Comparison of ENCODE assay signal across 8 cellular contexts in genomic region chr4:167234388-167234881, GRCh38. TPM values are rescaled to one million over a fixed set of nuclear protein-coding genes. Genes with fewer than 3 reads are reported as not detected.
DNase-seq lines count a peak whose midpoint lies in the region; ATAC-seq, FAIRE-seq and TF ChIP-seq lines count a peak whose summit lies in the region.

Gene SPOCK3 (minus strand): TSS chr4:167234494.

- H3K4me1 Mint-ChIP-seq in astrocyte (ENCODE audit: low read depth, unreplicated experiment), result peaks cover 2% of the 10 kb centered on the region

- no peak for FAIRE-seq in astrocyte (lab: Jason Lieb, UNC)

- no peaks in the 10 kb centered on the region for H4K20me1 ChIP-seq in astrocyte (ENCODE audit: insufficient read depth, low read length)

- 1% methylated on average over 28 to 29 of the region's 29 CpGs for WGBS in psoas muscle, 3 donors

- H2AFZ ChIP-seq in astrocyte (ENCODE audit: low read depth, low read length), result peak within 1 kb of the TSS; percentile 97

- peak within 1 kb of the TSS; percentile 99 for H3K4me2 ChIP-seq in astrocyte (ENCODE audit: low read length)

- no peaks in the 10 kb centered on the region for H3K79me2 ChIP-seq in astrocyte (ENCODE audit: insufficient read depth, low read length)

- H3K27me3 ChIP-seq in astrocyte (ENCODE audit: insufficient read depth, low read length) (peaks cover 18% of the 10 kb centered on the region), psoas muscle (ENCODE audit: insufficient read depth in 3 of 3, low read length in 2 of 3) (peaks cover 9 to 31% (median 12%) of the 10 kb centered on the region in 3 donors)

- H3K36me3 Mint-ChIP-seq in astrocyte (ENCODE audit: low read depth, unreplicated experiment), result no peaks in the 10 kb centered on the region

- peak; percentile 1 for DNase-seq in AG10803 (ENCODE audit: low read depth)
- peak; percentile 2 for DNase-seq in NCI-H146 treated with DMSO at 0.1 percent for 48 hours (lab: John Stamatoyannopoulos, UW; ENCODE audit: unreplicated experiment)
- DNase-seq in astrocyte (ENCODE audit: low read depth), result peak; percentile 42
- peak in 50 of 51 donors; percentile 10 to 91 (median 65) for DNase-seq in hypothalamus (lab: John Stamatoyannopoulos, UW)
- DNase-seq in psoas muscle, result peak; percentile 12 to 48
- DNase-seq in RKO (ENCODE audit: low spot score), result no peak

- H3K4me1 ChIP-seq in astrocyte (ENCODE audit: insufficient read depth, low read length) (peaks cover 9% of the 10 kb centered on the region), psoas muscle (no peaks in the 10 kb centered on the region)

- H3K27ac ChIP-seq in astrocyte (ENCODE audit: low read depth, low read length) (no peak within 1 kb of the TSS), psoas muscle (no peak within 1 kb of the TSS)

- no peak within 1 kb of the TSS for H3K27ac Mint-ChIP-seq in astrocyte (ENCODE audit: unreplicated experiment)

- H3K36me3 ChIP-seq in astrocyte (ENCODE audit: insufficient read depth, low read length) (no peaks in the 10 kb centered on the region), psoas muscle (ENCODE audit: insufficient read depth in 1 of 2, low read depth in 1 of 2) (no peaks in the 10 kb centered on the region)

- intact Hi-C loops in psoas muscle (cut with DNase I), result no loop called here

- ATAC-seq in GM19351 (IDR thresholded peaks at IDR 0.05; ENCODE audit: unreplicated experiment) (peak; percentile 36), psoas muscle (peak in 3 of 4 donors; percentile 53 to 80 (median 62)), GM21619 (IDR thresholded peaks at IDR 0.05; ENCODE audit: unreplicated experiment) (no peak)

- no peaks in the 10 kb centered on the region for H3K9me3 ChIP-seq in astrocyte (ENCODE audit: insufficient read depth, low read depth, low read length)
- no peaks in the 10 kb centered on the region for H3K9me3 ChIP-seq in psoas muscle

- H3K9me3 Mint-ChIP-seq in astrocyte (ENCODE audit: unreplicated experiment), result peaks cover 2% of the 10 kb centered on the region

- peak within 1 kb of the TSS; percentile 73 for H3K9ac ChIP-seq in astrocyte (ENCODE audit: low read length)

- H3K27me3 Mint-ChIP-seq in astrocyte (ENCODE audit: low read depth, unreplicated experiment), result peaks cover 35% of the 10 kb centered on the region

- H3K4me3 ChIP-seq in AG10803 (ENCODE audit: low read length) (peak within 1 kb of the TSS; percentile 9), astrocyte (ENCODE audit: insufficient read depth, low read depth, low read length) (peak within 1 kb of the TSS; percentile 78), psoas muscle (peak within 1 kb of the TSS; percentile 54)

- TF ChIP-seq CTCF in AG10803 (conservative IDR thresholded peaks at IDR 0.05; ENCODE audit: low read length) (no peak), astrocyte (IDR thresholded peaks at IDR 0.05; ENCODE audit: insufficient read depth, low read depth, low read length) (no peak), psoas muscle (IDR thresholded peaks at IDR 0.05) (no peak)

- peak within 1 kb of the TSS; percentile 97 for H3K4me3 Mint-ChIP-seq in astrocyte (ENCODE audit: unreplicated experiment)

RNA-seq across cellular contexts. Expression of gene SPOCK3, which starts in this region (rescaled TPM):
- total RNA-seq in astrocyte, result 0.36 and 0.59 TPM in 2 replicates
- total RNA-seq in psoas muscle, result 1 to 10 TPM in 1 of 4 donors, not detected in 3; 1.0 TPM
- polyA plus RNA-seq in psoas muscle, result under 1 TPM in 2 of 3 donors, not detected in 1; 0.09 to 0.11 TPM

Comparison
In these comparisons a context has a peak if more than half of its experiments do, and no peak if none do; other contexts are left out.
1. Peak in DNase-seq, H3K4me3 ChIP-seq, H3K9ac ChIP-seq and H3K4me2 ChIP-seq in astrocyte; RNA of the gene not detected or under 1 TPM.
2. H3K4me3 ChIP-seq: peak in every context shown above with its lines; median percentile 78 in astrocyte; 54 in psoas muscle; 9 in AG10803.